In genomic region chr2:101147062-101147461, GRCh38 we compare ENCODE assay signal across 27 cellular contexts.
"Had no signal": no experiment of that assay in that cellular context is flagged by ENCODE, and none has a peak within 500 bp of the region (broad histone marks: within the 10 kb centered on the region; RNA-seq: fewer than 3 reads in every experiment).

No MANE protein-coding gene starts in this region.

- DNase-seq: hippocampal formation; kidney glomerular epithelial cell; left cardiac atrium; lower lobe of right lung; mammary epithelial cell; mesendoderm; naive thymus-derived CD4-positive, alpha-beta T cell; ovary; right cardiac atrium; sigmoid colon; small intestine; stimulated activated CD4-positive, alpha-beta T cell treated with anti-CD3 and anti-CD28 coated beads, Interleukin-1b, Interleukin-23, amount 100 ng/mL, for 48 hours; stimulated activated CD4-positive, alpha-beta T cell treated with anti-CD3 and anti-CD28 coated beads, Interleukin-2, amount 100 ng/mL, for 48 hours; stimulated activated CD4-positive, alpha-beta T cell treated with anti-CD3 and anti-CD28 coated beads, Interleukin-4, amount 100 ng/mL, for 4 hours; stimulated activated CD8-positive, alpha-beta memory T cell treated with anti-CD3 and anti-CD28 coated beads, Interleukin-4, amount 100 ng/mL, for 48 hours; stimulated activated naive CD4-positive, alpha-beta T cell treated with Interleukin-2 at 50 U/mL for 16 hours; stimulated activated naive CD8-positive, alpha-beta T cell treated with anti-CD3 and anti-CD28 coated beads, Interleukin-15, amount 100 ng/mL, for 72 hours; substantia nigra had no signal

- H3K36me3 Mint-ChIP-seq: mesothelial cell of epicardium; naive thymus-derived CD4-positive, alpha-beta T cell; natural killer cell treated with Interleukin-12 subunit alpha and Interleukin-12 subunit beta and Interleukin-15 and Interleukin-18, amount 100 ng/mL, for 72 hours; stimulated activated memory B cell treated with anti-CD40 and anti-IgM and Interleukin-4, amounts not matched to agents 10 μg/mL and 1 μg/mL and 100 μg/mL, for 72 hours; type B pancreatic cell had no signal

- H3K9me3 ChIP-seq: lower lobe of right lung, ovary, sigmoid colon, tibial nerve, vagina had no signal

- H3K36me3 ChIP-seq: lower lobe of right lung, ovary, sigmoid colon, tibial nerve, vagina had no signal

- H3K27ac ChIP-seq: lower lobe of right lung, ovary, sigmoid colon, tibial nerve, vagina had no signal

- FAIRE-seq: keratinocyte, small intestine had no signal

- H3K4me3 ChIP-seq: lower lobe of right lung, ovary, sigmoid colon, tibial nerve, vagina had no signal

- H3K9me3 Mint-ChIP-seq: natural killer cell treated with Interleukin-12 subunit alpha and Interleukin-12 subunit beta and Interleukin-15 and Interleukin-18, amount 100 ng/mL, for 72 hours; stimulated activated memory B cell treated with anti-CD40 and anti-IgM and Interleukin-4, amounts not matched to agents 10 μg/mL and 1 μg/mL and 100 μg/mL, for 72 hours; stimulated activated naive CD8-positive, alpha-beta T cell treated with anti-CD3 and anti-CD28 coated beads, Interleukin-15, amount 100 ng/mL, for 72 hours; type B pancreatic cell had no signal

- H3K27ac Mint-ChIP-seq: mesothelial cell of epicardium; natural killer cell treated with Interleukin-12 subunit alpha and Interleukin-12 subunit beta and Interleukin-15 and Interleukin-18, amount 100 ng/mL, for 72 hours; progenitor cell of endocrine pancreas; stimulated activated memory B cell treated with anti-CD40 and anti-IgM and Interleukin-4, amounts not matched to agents 10 μg/mL and 1 μg/mL and 100 μg/mL, for 72 hours; stimulated activated naive CD8-positive, alpha-beta T cell treated with anti-CD3 and anti-CD28 coated beads, Interleukin-15, amount 100 ng/mL, for 72 hours; type B pancreatic cell had no signal

- H3K4me3 Mint-ChIP-seq: mesothelial cell of epicardium; natural killer cell treated with Interleukin-12 subunit alpha and Interleukin-12 subunit beta and Interleukin-15 and Interleukin-18, amount 100 ng/mL, for 72 hours; stimulated activated memory B cell treated with anti-CD40 and anti-IgM and Interleukin-4, amounts not matched to agents 10 μg/mL and 1 μg/mL and 100 μg/mL, for 72 hours; stimulated activated naive CD8-positive, alpha-beta T cell treated with anti-CD3 and anti-CD28 coated beads, Interleukin-15, amount 100 ng/mL, for 72 hours had no signal

- H3K27me3 ChIP-seq: ovary, sigmoid colon, tibial nerve, vagina had no signal

- ATAC-seq: left cardiac atrium; left lobe of liver; lower lobe of right lung; naive thymus-derived CD4-positive, alpha-beta T cell; natural killer cell treated with Interleukin-12 subunit alpha and Interleukin-12 subunit beta and Interleukin-15 and Interleukin-18, amount 100 ng/mL, for 72 hours; right cardiac atrium; stimulated activated memory B cell treated with anti-CD40 and anti-IgM and Interleukin-4, amounts not matched to agents 10 μg/mL and 1 μg/mL and 100 μg/mL, for 72 hours; stimulated activated naive CD8-positive, alpha-beta T cell treated with anti-CD3 and anti-CD28 coated beads, Interleukin-15, amount 100 ng/mL, for 72 hours had no signal
